In genomic region chr11:113014731-113015455, GRCh38 we compare ENCODE assay signal across 9 cellular contexts. TPM values are rescaled to one million over a fixed set of nuclear protein-coding genes. Genes with fewer than 3 reads are reported as not detected.
DNase-seq lines count a peak whose midpoint lies in the region; ATAC-seq, FAIRE-seq and TF ChIP-seq lines count a peak whose summit lies in the region.
"Had no signal": no experiment of that assay in that cellular context is flagged by ENCODE, and none has a peak within 500 bp of the region (broad histone marks: within the 10 kb centered on the region; RNA-seq: fewer than 3 reads in every experiment).

No MANE protein-coding gene starts in this region.

- H3K9me3 ChIP-seq in pancreas = no peaks in the 10 kb centered on the region

- H3K4me3 ChIP-seq in choroid plexus epithelial cell (ENCODE audit: low read depth, low read length) (no peak overlapping the region), pancreas (no peak overlapping the region)

- peaks cover 0 to 3% (median 0%) of the 10 kb centered on the region in 3 donors for H3K4me1 ChIP-seq in pancreas

- TF ChIP-seq CTCF in choroid plexus epithelial cell (conservative IDR thresholded peaks at IDR 0.05; ENCODE audit: low read depth, low read length) (no peak), pancreas (IDR thresholded peaks at IDR 0.05) (no peak)

- H3K27ac Mint-ChIP-seq in T-helper 2 cell treated with Interferon-gamma antibody and Interleukin-4, amounts not matched to agents 5 μg/mL and 100 μg/mL, for 36 hours = no peak overlapping the region

- H3K4me3 Mint-ChIP-seq in T-helper 2 cell treated with Interferon-gamma antibody and Interleukin-4, amounts not matched to agents 5 μg/mL and 100 μg/mL, for 36 hours = no peak overlapping the region

- H3K27ac ChIP-seq in pancreas = no peak overlapping the region

- H3K27me3 ChIP-seq in pancreas = no peaks in the 10 kb centered on the region

- DNase-seq in Daoy (ENCODE audit: low read depth) (peak; percentile 25), NCI-H2196 (lab: John Stamatoyannopoulos, UW; ENCODE audit: unreplicated experiment) (peak; percentile 80), choroid plexus epithelial cell (ENCODE audit: low read depth) (peak; percentile 18), pancreas (peak in 1 of 6 donors; percentile 18), AML-193 (lab: John Stamatoyannopoulos, UW) (no peak), hepatic stellate cell (ENCODE audit: low spot score) (no peak)
- no peak for DNase-seq in T-helper 2 cell treated with Interferon-gamma antibody and Interleukin-4, amounts not matched to agents 5 μg/mL and 100 μg/mL, for 36 hours (ENCODE audit: low spot score)
- DNase-seq: stimulated activated naive CD4-positive, alpha-beta T cell treated with Interleukin-2 at 50 U/mL for 16 hours had no signal

- H3K4me1 Mint-ChIP-seq in T-helper 2 cell treated with Interferon-gamma antibody and Interleukin-4, amounts not matched to agents 5 μg/mL and 100 μg/mL, for 36 hours (ENCODE audit: low read depth) = no peaks in the 10 kb centered on the region

- intact Hi-C loops in pancreas (cut with DNase I) = no loop called here

- FAIRE-seq in pancreas (lab: Jason Lieb, UNC) = no peak

- no peaks in the 10 kb centered on the region for H3K36me3 ChIP-seq in pancreas

- no peaks in the 10 kb centered on the region for H3K9me3 Mint-ChIP-seq in T-helper 2 cell treated with Interferon-gamma antibody and Interleukin-4, amounts not matched to agents 5 μg/mL and 100 μg/mL, for 36 hours

- ATAC-seq in pancreas (peak in 3 of 4 donors; percentile 31 to 83 (median 77)), GM21423 (IDR thresholded peaks at IDR 0.05; ENCODE audit: unreplicated experiment) (no peak)

- 80 to 81% methylated on average over 5 of the region's 5 CpGs for WGBS in pancreas, 2 donors

- no peaks in the 10 kb centered on the region for H3K36me3 Mint-ChIP-seq in T-helper 2 cell treated with Interferon-gamma antibody and Interleukin-4, amounts not matched to agents 5 μg/mL and 100 μg/mL, for 36 hours (ENCODE audit: low read depth)

- H3K27me3 Mint-ChIP-seq in T-helper 2 cell treated with Interferon-gamma antibody and Interleukin-4, amounts not matched to agents 5 μg/mL and 100 μg/mL, for 36 hours (ENCODE audit: low read depth) = no peaks in the 10 kb centered on the region

RNA-seq across cellular contexts. Expression of gene NCAM1, which starts 53.7 kb away (rescaled TPM):
- total RNA-seq in Daoy (2014; rRNA removed; shearing (Covaris generic)) = 21.3 and 27.7 TPM in 2 replicates
- 10 to 100 TPM in 2 of 6 donors, 1 to 10 TPM in 4; 1.2 to 19.6 (median 3.0) TPM for total RNA-seq in pancreas
- 1 to 10 TPM; 3.0 to 7.8 TPM for polyA plus RNA-seq in pancreas

Comparison
In these comparisons a context has a peak if more than half of its experiments do, and no peak if none do; other contexts are left out.
1. DNase-seq: peak in Daoy (single experiment), NCI-H2196 (single experiment) and choroid plexus epithelial cell (single experiment); none in T-helper 2 cell treated with Interferon-gamma antibody and Interleukin-4, amounts not matched to agents 5 μg/mL and 100 μg/mL, for 36 hours (single experiment), AML-193 (0 of 2) and hepatic stellate cell (single experiment).